ENCODE assay signal across 19 cellular contexts in the genomic region with DNA sequence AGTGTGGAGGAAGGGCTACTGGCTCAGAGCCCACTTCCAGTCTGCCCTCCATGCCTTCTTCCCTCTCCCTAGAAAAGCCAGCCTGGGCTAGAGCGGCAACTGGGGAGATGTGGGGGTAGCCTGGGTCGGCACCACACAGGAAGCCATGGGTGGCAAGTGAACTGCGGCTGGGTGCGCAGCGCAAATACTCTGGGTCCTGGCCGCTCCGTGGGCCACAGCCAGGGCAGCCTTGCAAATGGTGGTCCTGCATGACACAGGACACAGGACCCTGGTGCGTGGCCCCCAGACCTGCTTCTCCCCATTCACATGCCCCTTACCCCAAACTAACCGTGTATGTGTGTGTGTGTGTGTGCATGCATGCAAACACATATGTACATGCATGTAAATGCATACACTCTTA. TPM values are rescaled to one million over a fixed set of nuclear protein-coding genes. Genes with fewer than 3 reads are reported as not detected.
DNase-seq lines count a peak whose midpoint lies in the region; ATAC-seq, FAIRE-seq and TF ChIP-seq lines count a peak whose summit lies in the region.
"Had no signal": no experiment of that assay in that cellular context is flagged by ENCODE, and none has a peak within 500 bp of the region (broad histone marks: within the 10 kb centered on the region; RNA-seq: fewer than 3 reads in every experiment).

No MANE protein-coding gene starts in this region.

- H3K36me3 Mint-ChIP-seq in CD14-positive monocyte (peaks cover 87 to 96% of the 10 kb centered on the region in 2 donors), neural crest cell (ENCODE audit: low read depth) (no peaks in the 10 kb centered on the region)
- peaks cover 58 to 73% of the 10 kb centered on the region in 2 donors for H3K36me3 Mint-ChIP-seq in stimulated activated naive B cell treated with anti-CD40 and anti-IgM and Interleukin-4, amounts not matched to agents 10 μg/mL and 1 μg/mL and 100 μg/mL, for 72 hours

- H3K27ac Mint-ChIP-seq in CD14-positive monocyte: peak overlapping the region in 2 of 7 donors; percentile 20 to 32
- peak overlapping the region; percentile 65 for H3K27ac Mint-ChIP-seq in neural crest cell (ENCODE audit: unreplicated experiment)
- peak overlapping the region; percentile 83 for H3K27ac Mint-ChIP-seq in stimulated activated naive B cell treated with anti-CD40 and anti-IgM and Interleukin-4, amounts not matched to agents 10 μg/mL and 1 μg/mL and 100 μg/mL, for 72 hours
- H3K27ac Mint-ChIP-seq: CD4-positive, CD25-positive, alpha-beta regulatory T cell had no signal

- TF ChIP-seq CTCF in CD14-positive monocyte (IDR thresholded peaks at IDR 0.05): no peak
- no peak for TF ChIP-seq CTCF in GM12878 (IDR thresholded peaks at IDR 0.05 in 2 of 3, conservative IDR thresholded peaks at IDR 0.05 in 1 of 3; ENCODE audit: control insufficient read depth in 2 of 3, extremely low read depth in 1 of 3, insufficient read depth in 1 of 3, low read depth in 3 of 3, low read length in 3 of 3)
- TF ChIP-seq CTCF in neural crest cell (conservative IDR thresholded peaks at IDR 0.05): no peak
- TF ChIP-seq CTCF in ovary (IDR thresholded peaks at IDR 0.05): no peak

- no peak overlapping the region for H3K4me3 ChIP-seq in GM12878
- H3K4me3 ChIP-seq in ovary: no peak overlapping the region
- H3K4me3 ChIP-seq: BLaER1 treated with 17β-estradiol and CSF1 and Interleukin-3, amounts not matched to agents 10 nM and 100 nM had no signal

- no peak overlapping the region for H3K27ac ChIP-seq in GM12878 (ENCODE audit: control insufficient read depth, insufficient read depth)
- no peak overlapping the region for H3K27ac ChIP-seq in ovary

- H3K9me3 ChIP-seq in GM12878 (replicated peaks; ENCODE audit: control insufficient read depth, insufficient read depth, low read length): no peaks in the 10 kb centered on the region
- no peaks in the 10 kb centered on the region for H3K9me3 ChIP-seq in ovary
- H3K9me3 ChIP-seq: BLaER1 treated with 17β-estradiol and CSF1 and Interleukin-3, amounts not matched to agents 10 nM and 100 nM; Caco-2 had no signal

- no TSS peak for BruUV-seq in GM12878 (replicated peaks; lab: Mats Ljungman, UMichigan)

- DNase-seq in CD14-positive monocyte (ENCODE audit: low spot score) (peak; percentile 35), GM12878 (ENCODE audit: low read depth, low spot score) (no peak), neural crest cell (ENCODE audit: low read depth, low spot score) (no peak), ovary (no peak)
- DNase-seq in stimulated activated naive B cell treated with anti-CD40 and anti-IgM and Interleukin-4, amounts not matched to agents 10 μg/mL and 1 μg/mL and 100 μg/mL, for 72 hours: no peak
- DNase-seq: Caco-2; CD4-positive, CD25-positive, alpha-beta regulatory T cell; DMS79; GDM1; GOT3; H7; HFFc6 had no signal

- ATAC-seq in GM12878: no peak
- ATAC-seq in stimulated activated naive B cell treated with anti-CD40 and anti-IgM and Interleukin-4, amounts not matched to agents 10 μg/mL and 1 μg/mL and 100 μg/mL, for 72 hours (replicated peaks): no peak
- ATAC-seq in HG02623 (IDR thresholded peaks at IDR 0.05; ENCODE audit: unreplicated experiment): no peak
- ATAC-seq: HCT116, HepG2 had no signal

- H3K36me3 ChIP-seq in GM12878 (ENCODE audit: control insufficient read depth in 2 of 2, insufficient read depth in 2 of 2, low read length in 1 of 2) (peaks cover 42 to 48% of the 10 kb centered on the region in 2 experiments), ovary (no peaks in the 10 kb centered on the region)

- intact Hi-C loops in CD14-positive monocyte (cut with micrococcal nuclease) (no loop called here), GM12878 (cut with micrococcal nuclease; ENCODE audit: unreplicated experiment) (no loop called here), ovary (cut with DNase I) (no loop called here)

- no peak overlapping the region for H2AFZ ChIP-seq in GM12878 (ENCODE audit: control insufficient read depth, low read depth, low read length)

- H3K4me1 Mint-ChIP-seq in CD14-positive monocyte: peaks cover 7% of the 10 kb centered on the region
- H3K4me1 Mint-ChIP-seq in neural crest cell: peaks cover 9% of the 10 kb centered on the region
- peaks cover 10 to 13% of the 10 kb centered on the region in 2 donors for H3K4me1 Mint-ChIP-seq in stimulated activated naive B cell treated with anti-CD40 and anti-IgM and Interleukin-4, amounts not matched to agents 10 μg/mL and 1 μg/mL and 100 μg/mL, for 72 hours
- H3K4me1 Mint-ChIP-seq: CD4-positive, CD25-positive, alpha-beta regulatory T cell had no signal

- in situ Hi-C loops in GM12878 (cut with MboI): no loop called here

- TF ChIP-seq POLR2A in GM12878 (IDR thresholded peaks at IDR 0.05; ENCODE audit: low read depth, low read length) (peak; percentile 4; the same call in 1 of the 2 replicates), ovary (IDR thresholded peaks at IDR 0.05) (no peak)

- POLR2A ChIA-PET in GM12878 (lab: Charles Lee): interaction anchor here (1.2 to 1.3 kb wide), 2 partner anchors 10 to 17 kb away, joined by 3 to 6 read pairs; no protein-coding TSS in a partner anchor

- peaks cover 44% of the 10 kb centered on the region for H3K4me1 ChIP-seq in GM12878 (ENCODE audit: control insufficient read depth, insufficient read depth, low read length)
- H3K4me1 ChIP-seq in ovary (ENCODE audit: insufficient read depth): no peaks in the 10 kb centered on the region
- H3K4me1 ChIP-seq: Caco-2 had no signal

- SMC1A ChIA-PET in GM12878 (lab: Charles Lee; ENCODE audit: uncharacterized antibody, unreplicated experiment): interaction anchor here (2.1 kb wide), 1 partner anchor 17 kb away, joined by 5 read pairs; no protein-coding TSS in a partner anchor

- H3K27me3 ChIP-seq in GM12878 (replicated peaks in 1 of 2; ENCODE audit: control insufficient read depth in 2 of 2, insufficient read depth in 2 of 2, low read length in 1 of 2) (no peaks in the 10 kb centered on the region), ovary (no peaks in the 10 kb centered on the region)
- H3K27me3 ChIP-seq: BLaER1 treated with 17β-estradiol and CSF1 and Interleukin-3, amounts not matched to agents 10 nM and 100 nM had no signal

- WGBS in GM12878 (ENCODE audit: insufficient coverage, insufficient replicate concordance, low lambda C conversion rate, missing lambda C conversion rate): 94% methylated on average over 9 of the region's 9 CpGs
- 92 to 98% (median 93%) methylated on average over 5 to 9 of the region's 9 CpGs for WGBS in ovary, 3 donors

- CTCF ChIA-PET in GM12878 (lab: Yijun Ruan, JAX): no interaction called here

- H3K9me3 Mint-ChIP-seq in CD14-positive monocyte: no peaks in the 10 kb centered on the region
- H3K9me3 Mint-ChIP-seq in neural crest cell: no peaks in the 10 kb centered on the region
- H3K9me3 Mint-ChIP-seq in stimulated activated naive B cell treated with anti-CD40 and anti-IgM and Interleukin-4, amounts not matched to agents 10 μg/mL and 1 μg/mL and 100 μg/mL, for 72 hours: no peaks in the 10 kb centered on the region
- H3K9me3 Mint-ChIP-seq: CD4-positive, CD25-positive, alpha-beta regulatory T cell; HFFc6 had no signal

- TF ChIP-seq EP300 in GM12878 (IDR thresholded peaks at IDR 0.05; ENCODE audit: borderline replicate concordance in 1 of 2, control insufficient read depth in 1 of 2, low read depth in 2 of 2, low read length in 2 of 2) (no peak), ovary (IDR thresholded peaks at IDR 0.05) (no peak)

- no peaks in the 10 kb centered on the region for H3K27me3 Mint-ChIP-seq in CD14-positive monocyte (ENCODE audit: low read depth in 3 of 3)
- H3K27me3 Mint-ChIP-seq in neural crest cell (ENCODE audit: low read depth): no peaks in the 10 kb centered on the region
- no peaks in the 10 kb centered on the region for H3K27me3 Mint-ChIP-seq in stimulated activated naive B cell treated with anti-CD40 and anti-IgM and Interleukin-4, amounts not matched to agents 10 μg/mL and 1 μg/mL and 100 μg/mL, for 72 hours
- H3K27me3 Mint-ChIP-seq: B cell; CD4-positive, CD25-positive, alpha-beta regulatory T cell had no signal

- FAIRE-seq in GM12878 (lab: Jason Lieb, UNC): no peak
- FAIRE-seq: D721Med, HepG2, HTR-8/SVneo had no signal

- RAD21 ChIA-PET in GM12878 (lab: Charles Lee; ENCODE audit: unreplicated experiment): no interaction called here

- no peak overlapping the region for H3K4me2 ChIP-seq in GM12878 (ENCODE audit: control insufficient read depth, insufficient read depth)
- H3K4me2 ChIP-seq: BLaER1 treated with 17β-estradiol and CSF1 and Interleukin-3, amounts not matched to agents 10 nM and 100 nM had no signal

- no peak overlapping the region for H3K4me3 Mint-ChIP-seq in CD14-positive monocyte
- H3K4me3 Mint-ChIP-seq in neural crest cell: no peak overlapping the region
- no peak overlapping the region for H3K4me3 Mint-ChIP-seq in stimulated activated naive B cell treated with anti-CD40 and anti-IgM and Interleukin-4, amounts not matched to agents 10 μg/mL and 1 μg/mL and 100 μg/mL, for 72 hours
- H3K4me3 Mint-ChIP-seq: B cell; CD4-positive, CD25-positive, alpha-beta regulatory T cell; HFFc6 had no signal

- no peak overlapping the region for H3K9ac ChIP-seq in GM12878 (ENCODE audit: control insufficient read depth, insufficient read depth, low read length)

- TF ChIP-seq RAD21 in GM12878 (IDR thresholded peaks at IDR 0.05; ENCODE audit: insufficient read depth, low read depth, low read length): no peak

- peaks cover 1% of the 10 kb centered on the region; the same call in 1 of the 2 replicates for H3K79me2 ChIP-seq in GM12878 (ENCODE audit: control insufficient read depth, insufficient read depth, low read length)

- H4K20me1 ChIP-seq in GM12878 (ENCODE audit: control insufficient read depth, insufficient read depth): no peaks in the 10 kb centered on the region

RNA-seq across cellular contexts. Expression of gene PRKCD, which starts 25.7 kb away (rescaled TPM):
- polyA plus RNA-seq in CD14-positive monocyte: 100 to 1,000 TPM; 123 to 158 TPM
- 13.2 and 14.9 TPM in 2 replicates for total RNA-seq in GM12878 (2013; cell fraction: nucleolus; rRNA removed)
- total RNA-seq in GM12878 (2014; rRNA removed): 12.5 and 17.3 TPM in 2 replicates
- total RNA-seq in GM12878 (2014; rRNA removed; fragmentation: Illumina TruSeq; extraction: Trizol): 28.0 TPM in 2 replicates
- total RNA-seq in GM12878 (2021): 78.3 and 81.7 TPM in 2 replicates
- polyA plus RNA-seq in GM12878 (2011; ENCODE audit: low read depth): 27.9 TPM
- 69.0 and 114 TPM in 2 replicates for polyA plus RNA-seq in GM12878 (2011; rRNA removed)
- polyA plus RNA-seq in GM12878 (2011; cell fraction: cytosol; rRNA removed): 110 and 139 TPM in 2 replicates
- polyA plus RNA-seq in GM12878 (2011; cell fraction: nucleus; rRNA removed): 155 and 176 TPM in 2 replicates
- polyA plus RNA-seq in GM12878 (2012): 57.8 and 64.6 TPM in 2 replicates
- 79.1 and 90.0 TPM in 2 replicates for polyA plus RNA-seq in GM12878 (2014; fragmentation: Illumina TruSeq; extraction: Trizol)
- 10 to 100 TPM; 13.2 to 22.1 TPM for polyA plus RNA-seq in GM12878 (2014; fragmentation: Nextera tagmentation; extraction: Ambion mirVana)
- 85.7 and 90.7 TPM in 2 replicates for polyA plus RNA-seq in GM12878 (2014; rRNA removed)
- 10 to 100 TPM; 10.0 to 56.8 TPM for polyA plus RNA-seq in GM12878 (2016; fragmentation: Nextera tagmentation; extraction: Ambion mirVana)
- polyA minus RNA-seq in GM12878 (2011; rRNA and poly(A)+ RNA removed): 123 and 129 TPM in 2 replicates
- 34.2 and 36.8 TPM in 2 replicates for polyA minus RNA-seq in GM12878 (2011; cell fraction: cytosol; rRNA and poly(A)+ RNA removed)
- polyA minus RNA-seq in GM12878 (2011; cell fraction: nucleus; rRNA and poly(A)+ RNA removed): 40.1 and 59.2 TPM in 2 replicates
- total RNA-seq in neural crest cell: 10.8 and 11.9 TPM in 2 replicates
- 10 to 100 TPM in 6 of 7 donors, 1 to 10 TPM in 1; 6.6 to 19.7 (median 15.2) TPM for total RNA-seq in ovary
- polyA plus RNA-seq in ovary: 10 to 100 TPM in 1 of 2 donors, 1 to 10 TPM in 1; 9.6 to 22.2 TPM

RNA-seq across cellular contexts. Expression of gene RFT1, which starts 56.5 kb away (rescaled TPM):
- 10 to 100 TPM; 25.6 to 34.9 TPM for polyA plus RNA-seq in CD14-positive monocyte
- 64.3 and 64.9 TPM in 2 replicates for total RNA-seq in GM12878 (2013; cell fraction: nucleolus; rRNA removed)
- 27.5 and 31.1 TPM in 2 replicates for total RNA-seq in GM12878 (2014; rRNA removed)
- 16.0 and 16.6 TPM in 2 replicates for total RNA-seq in GM12878 (2014; rRNA removed; fragmentation: Illumina TruSeq; extraction: Trizol)
- 40.3 and 41.3 TPM in 2 replicates for total RNA-seq in GM12878 (2021)
- polyA plus RNA-seq in GM12878 (2011; ENCODE audit: low read depth): 8.9 TPM
- polyA plus RNA-seq in GM12878 (2011; rRNA removed): 29.5 and 34.5 TPM in 2 replicates
- polyA plus RNA-seq in GM12878 (2011; cell fraction: cytosol; rRNA removed): 27.7 and 30.4 TPM in 2 replicates
- 15.8 and 24.1 TPM in 2 replicates for polyA plus RNA-seq in GM12878 (2011; cell fraction: nucleus; rRNA removed)
- 16.6 and 24.6 TPM in 2 replicates for polyA plus RNA-seq in GM12878 (2012)
- polyA plus RNA-seq in GM12878 (2014; fragmentation: Illumina TruSeq; extraction: Trizol): 33.3 and 34.5 TPM in 2 replicates
- 10 to 100 TPM; 24.7 to 29.0 TPM for polyA plus RNA-seq in GM12878 (2014; fragmentation: Nextera tagmentation; extraction: Ambion mirVana)
- 33.5 and 36.0 TPM in 2 replicates for polyA plus RNA-seq in GM12878 (2014; rRNA removed)
- 10 to 100 TPM; 73.8 to 75.1 TPM for polyA plus RNA-seq in GM12878 (2016; fragmentation: Nextera tagmentation; extraction: Ambion mirVana)
- 41.8 and 52.7 TPM in 2 replicates for polyA minus RNA-seq in GM12878 (2011; rRNA and poly(A)+ RNA removed)
- polyA minus RNA-seq in GM12878 (2011; cell fraction: cytosol; rRNA and poly(A)+ RNA removed): 11.5 and 13.1 TPM in 2 replicates
- polyA minus RNA-seq in GM12878 (2011; cell fraction: nucleus; rRNA and poly(A)+ RNA removed): 13.4 and 21.2 TPM in 2 replicates
- total RNA-seq in neural crest cell: 26.3 and 32.4 TPM in 2 replicates
- total RNA-seq in ovary: 10 to 100 TPM in 6 of 7 donors, 1 to 10 TPM in 1; 8.9 to 23.6 (median 17.8) TPM
- 10 to 100 TPM in 1 of 2 donors, 1 to 10 TPM in 1; 8.3 to 20.8 TPM for polyA plus RNA-seq in ovary
